8 cellular contexts compared by ENCODE assay signal in the genomic region with DNA sequence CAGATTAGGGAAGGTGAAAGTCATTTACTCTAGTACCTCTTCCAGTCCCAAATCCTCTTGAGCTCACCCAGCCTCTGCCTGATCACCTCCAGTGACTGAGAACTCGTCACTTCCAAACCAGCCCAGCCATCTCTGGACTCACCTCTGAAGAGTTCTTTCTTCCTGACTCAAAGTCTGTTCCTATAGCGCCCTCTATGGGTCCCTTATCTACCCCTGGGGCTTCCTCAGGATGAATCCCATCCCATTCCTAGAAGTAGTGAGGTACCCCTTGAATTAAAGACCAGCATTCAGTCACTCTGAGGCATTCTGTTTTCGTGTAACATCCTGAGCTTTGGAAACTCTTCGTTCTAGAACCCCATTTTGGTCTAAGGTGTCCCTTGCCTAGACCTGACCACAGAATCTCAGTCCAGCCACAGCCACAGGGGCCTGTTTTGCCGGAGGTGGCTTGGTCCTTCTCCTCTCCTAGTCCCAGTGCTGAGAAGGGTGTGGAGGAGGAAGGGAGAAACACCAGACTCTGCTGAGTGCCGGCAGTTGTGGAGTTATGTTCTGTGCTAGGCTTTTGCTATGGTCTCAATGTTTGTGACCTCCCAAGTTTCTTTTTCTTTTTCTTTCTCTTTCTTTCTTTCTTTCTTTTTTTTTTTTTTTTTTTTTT. TPM values are rescaled to one million over a fixed set of nuclear protein-coding genes. Genes with fewer than 3 reads are reported as not detected.
DNase-seq lines count a peak whose midpoint lies in the region; ATAC-seq, FAIRE-seq and TF ChIP-seq lines count a peak whose summit lies in the region.

No MANE protein-coding gene starts in this region.

- WGBS in A549 (ENCODE audit: missing lambda C conversion rate), result 33% methylated on average over 6 of the region's 6 CpGs

- H3K27me3 ChIP-seq in ascending aorta, result no peaks in the 10 kb centered on the region

- TF ChIP-seq POLR2A in A549 (IDR thresholded peaks at IDR 0.05; ENCODE audit: low read length), result no peak

- intact Hi-C loops in posterior vena cava (cut with DNase I) (no loop called here), ascending aorta (cut with DNase I) (no loop called here)

- H3K36me3 ChIP-seq in ascending aorta, result no peaks in the 10 kb centered on the region

- peak; percentile 77 to 79 for DNase-seq in A549 (ENCODE audit: low read depth in 1 of 2, low spot score in 1 of 2)
- DNase-seq in GM12864 (ENCODE audit: low read depth), result no peak
- peak; percentile 43 for DNase-seq in NCI-H2107 treated with DMSO at 0.1 percent for 48 hours (lab: John Stamatoyannopoulos, UW; ENCODE audit: unreplicated experiment)
- no peak for DNase-seq in astrocyte of the spinal cord (ENCODE audit: low read depth, low spot score)
- DNase-seq in posterior vena cava (ENCODE audit: low spot score), result peak; percentile 32
- no peak for DNase-seq in activated CD8-positive, alpha-beta memory T cell treated with anti-CD3 and anti-CD28 coated beads, Interleukin-2, amount 50 U/mL, for 48 hours
- no peak for DNase-seq in ascending aorta (ENCODE audit: low spot score in 2 of 2)

- ATAC-seq in A549, result peak; percentile 73 to 90; a peak in 5 of 6 replicates
- ATAC-seq in HG03469 (IDR thresholded peaks at IDR 0.05; ENCODE audit: unreplicated experiment), result no peak

- POLR2A ChIA-PET in A549 (lab: Yijun Ruan, JAX), result no interaction called here

- TF ChIP-seq CTCF in A549 (IDR thresholded peaks at IDR 0.05), result peak; percentile 64
- peak; percentile 57 for TF ChIP-seq CTCF in GM12864 (IDR thresholded peaks at IDR 0.05; ENCODE audit: low read depth, low read length, missing control alignments)
- peak; percentile 51 for TF ChIP-seq CTCF in astrocyte of the spinal cord (IDR thresholded peaks at IDR 0.05; ENCODE audit: low read depth, low read length)
- peak in 1 of 3 experiments; percentile 17 for TF ChIP-seq CTCF in ascending aorta (IDR thresholded peaks at IDR 0.05)

- TF ChIP-seq RAD21 in A549 (conservative IDR thresholded peaks at IDR 0.05 in 1 of 2, IDR thresholded peaks at IDR 0.05 in 1 of 2), result peak; percentile 70 to 86

- FAIRE-seq in A549 (lab: Jason Lieb, UNC), result no peak

- CTCF ChIA-PET in A549 (lab: Yijun Ruan, JAX), result interaction anchor here (0.6 to 9.0 kb wide), 17 partner anchors 10 to 1096 kb away, joined by 3 to 110 read pairs (median 5); no protein-coding TSS in a partner anchor

- H3K4me1 ChIP-seq in A549 (peaks cover 8% of the 10 kb centered on the region; the same call in 1 of the 3 replicates), ascending aorta (no peaks in the 10 kb centered on the region)

- no peaks in the 10 kb centered on the region for H3K9me3 ChIP-seq in A549
- no peaks in the 10 kb centered on the region for H3K9me3 ChIP-seq in ascending aorta

- H3K4me2 ChIP-seq in A549, result no peak overlapping the region

- H3K4me3 ChIP-seq in A549 (no peak overlapping the region), GM12864 (ENCODE audit: low read depth, low read length) (no peak overlapping the region), astrocyte of the spinal cord (ENCODE audit: low read depth, low read length) (no peak overlapping the region), ascending aorta (no peak overlapping the region)

- TF ChIP-seq EP300 in A549 (IDR thresholded peaks at IDR 0.05), result no peak

- H3K27ac ChIP-seq in A549, result no peak overlapping the region; a peak in 1 of 6 replicates
- H3K27ac ChIP-seq in ascending aorta, result no peak overlapping the region

- in situ Hi-C loops in astrocyte of the spinal cord (cut with HindIII; ENCODE audit: low sequenced_read_pairs), result no loop called here

TF ChIP-seq in A549, 52 proteins besides CTCF, POLR2A, EP300 and RAD21:
- peak; percentile 43; the same call in 2 of the 3 replicates for TF ChIP-seq SMC3 (IDR thresholded peaks at IDR 0.05)
- no peak for TF ChIP-seq CHD2 (IDR thresholded peaks at IDR 0.05; ENCODE audit: low read length, partially characterized antibody)
TF ChIP-seq in A549: peak in this region for 1.

RNA-seq across cellular contexts. Expression of gene SIX3, which starts 32.7 kb away (rescaled TPM):
- polyA plus RNA-seq in A549 (2011; rRNA removed) (0.12 and 0.22 TPM in 2 replicates), A549 (2017; fragmentation: RNase III; extraction: RNeasy Plus Mini Kit Qiagen cat#74134 plus additional on column Dnase treatment) (0.41 to 0.73 TPM (median 0.59 TPM) in 3 replicates)
- 0.54 and 0.75 TPM in 2 replicates for polyA plus RNA-seq in A549 (2012; cell fraction: cytosol; rRNA removed)
- 0.72 TPM in 2 replicates for polyA plus RNA-seq in A549 (2012; cell fraction: nucleus; rRNA removed)
- 0.08 TPM in 1 of 2 replicates, not detected in the other for polyA minus RNA-seq in A549 (2011; rRNA and poly(A)+ RNA removed)
- total RNA-seq in posterior vena cava (not detected), ascending aorta (not detected)

RNA-seq across cellular contexts. Expression of gene SIX2, which starts 35.1 kb away (rescaled TPM):
- polyA plus RNA-seq in A549 (2011; rRNA removed), result 0.10 and 0.13 TPM in 2 replicates
- polyA plus RNA-seq in A549 (2012; cell fraction: cytosol; rRNA removed), result 0.40 and 0.49 TPM in 2 replicates
- polyA plus RNA-seq in A549 (2012; cell fraction: nucleus; rRNA removed), result 0.13 and 0.24 TPM in 2 replicates
- 0.14 to 0.16 TPM (median 0.15 TPM) in 3 replicates for polyA plus RNA-seq in A549 (2017; fragmentation: RNase III; extraction: RNeasy Plus Mini Kit Qiagen cat#74134 plus additional on column Dnase treatment)
- polyA minus RNA-seq in A549 (2011; rRNA and poly(A)+ RNA removed), result not detected in 2 replicates
- 1 to 10 TPM in 1 of 2 donors, under 1 TPM in 1; 0.33 to 1.3 TPM for total RNA-seq in posterior vena cava
- 22.2 TPM for total RNA-seq in ascending aorta

Comparison
In these comparisons a context has a peak if more than half of its experiments do, and no peak if none do; other contexts are left out.
1. DNase-seq: peak in A549 (2 of 2), NCI-H2107 treated with DMSO at 0.1 percent for 48 hours (single experiment) and posterior vena cava (single experiment); none in GM12864 (single experiment), astrocyte of the spinal cord (single experiment), activated CD8-positive, alpha-beta memory T cell treated with anti-CD3 and anti-CD28 coated beads, Interleukin-2, amount 50 U/mL, for 48 hours (single experiment) and ascending aorta (0 of 2).
2. RNA of gene SIX2, which starts 35.1 kb away (total RNA-seq): 22.2 TPM in ascending aorta (single experiment); 0.33 to 1.3 TPM in posterior vena cava; every median in the first group is over 10 times any median in the second.